ENCODE assay signal across 11 cellular contexts in the genomic region with DNA sequence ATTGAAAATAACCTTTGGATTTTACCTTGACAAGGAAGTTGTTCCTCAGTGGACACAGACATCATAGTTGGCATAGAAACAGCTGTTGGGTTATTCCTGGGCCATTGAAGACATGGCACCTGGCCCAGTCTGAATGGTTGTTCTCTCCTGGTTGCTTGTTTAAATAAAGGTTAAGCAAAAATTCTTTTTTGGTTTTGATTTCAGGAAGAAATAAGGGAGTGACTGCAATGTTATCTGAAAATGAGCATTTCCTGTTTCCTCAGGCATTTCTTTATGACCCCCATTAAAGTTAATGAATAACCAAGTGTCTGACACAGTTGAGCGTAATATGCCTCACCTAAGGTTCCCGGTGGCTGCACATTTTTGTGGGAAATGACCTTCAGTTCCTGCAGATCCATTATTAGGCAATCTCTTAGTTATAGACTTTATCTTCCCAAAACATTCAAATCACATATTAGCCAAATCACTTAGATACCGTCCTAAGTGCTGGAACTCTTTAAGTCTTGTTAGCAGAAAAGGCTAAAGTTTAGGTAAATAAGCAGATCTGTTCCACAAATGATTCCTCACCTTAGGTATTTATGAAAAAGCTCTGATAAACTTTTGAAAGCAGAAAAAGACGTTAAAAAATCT.
A peak's percentile ranks its signal among the peaks of the same experiment; 100 is the strongest.
DNase-seq lines count a peak whose midpoint lies in the region; ATAC-seq, FAIRE-seq and TF ChIP-seq lines count a peak whose summit lies in the region.
"Had no signal": no experiment of that assay in that cellular context is flagged by ENCODE, and none has a peak within 500 bp of the region (broad histone marks: within the 10 kb centered on the region; RNA-seq: fewer than 3 reads in every experiment).

No MANE protein-coding gene starts in this region.

- no peak overlapping the region for H2AFZ ChIP-seq in endothelial cell of umbilical vein (ENCODE audit: low read depth, low read length)
- no peak overlapping the region for H2AFZ ChIP-seq in neural progenitor cell (replicated peaks)

- intact Hi-C loops in endothelial cell of umbilical vein (cut with micrococcal nuclease) (loop anchor here (1.0 to 5.0 kb wide), 3 partner anchors 12 to 251 kb away; no protein-coding TSS in a partner anchor), psoas muscle (cut with DNase I) (no loop called here)

- H3K79me2 ChIP-seq in endothelial cell of umbilical vein (ENCODE audit: control insufficient read depth, insufficient read depth, low read length), result no peaks in the 10 kb centered on the region
- H3K79me2 ChIP-seq in neural progenitor cell (ENCODE audit: low read depth), result no peaks in the 10 kb centered on the region

- peaks cover 2% of the 10 kb centered on the region for H3K4me1 Mint-ChIP-seq in neural progenitor cell
- H3K4me1 Mint-ChIP-seq: activated naive CD8-positive, alpha-beta T cell treated with anti-CD3 and anti-CD28 coated beads, Interleukin-2, amount 50 U/mL, for 24 hours had no signal

- no peaks in the 10 kb centered on the region for H4K20me1 ChIP-seq in endothelial cell of umbilical vein (replicated peaks; ENCODE audit: control insufficient read depth, extremely low read depth, insufficient read depth, low read length)
- no peaks in the 10 kb centered on the region for H4K20me1 ChIP-seq in neural progenitor cell (ENCODE audit: low read depth)

- dilution Hi-C loops in endothelial cell of umbilical vein (cut with MboI; ENCODE audit: extremely low pct_ligation_motif_present, low sequenced_read_pairs), result no loop called here

- BruUV-seq in endothelial cell of umbilical vein (replicated peaks; lab: Mats Ljungman, UMichigan), result no TSS peak

- H3K36me3 Mint-ChIP-seq in neural progenitor cell, result peaks cover 4% of the 10 kb centered on the region

- peaks cover 24% of the 10 kb centered on the region for H3K9me3 Mint-ChIP-seq in neural progenitor cell

- POLR2A ChIA-PET in endothelial cell of umbilical vein (lab: Charles Lee), result no interaction called here

- FAIRE-seq in endothelial cell of umbilical vein (lab: Jason Lieb, UNC), result peak; percentile 78

- H3K4me3 Mint-ChIP-seq in neural progenitor cell, result no peak overlapping the region
- H3K4me3 Mint-ChIP-seq: activated naive CD8-positive, alpha-beta T cell treated with anti-CD3 and anti-CD28 coated beads, Interleukin-2, amount 50 U/mL, for 24 hours; CD8-positive, alpha-beta T cell; T-helper 2 cell treated with Interferon-gamma antibody and Interleukin-4, amounts not matched to agents 5 μg/mL and 100 μg/mL, for 36 hours had no signal

- no peak for ATAC-seq in psoas muscle
- no peak for ATAC-seq in SK-N-SH treated with all-trans-retinoic acid at 6 μM for 48 hours
- ATAC-seq: activated naive CD8-positive, alpha-beta T cell treated with anti-CD3 and anti-CD28 coated beads, Interleukin-2, amount 50 U/mL, for 24 hours; CD8-positive, alpha-beta T cell had no signal

- peaks cover 29% of the 10 kb centered on the region for H3K4me1 ChIP-seq in endothelial cell of umbilical vein (ENCODE audit: control insufficient read depth, extremely low read depth, insufficient read depth, low read length)
- H3K4me1 ChIP-seq in neural progenitor cell, result no peaks in the 10 kb centered on the region
- no peaks in the 10 kb centered on the region for H3K4me1 ChIP-seq in psoas muscle

- CTCF ChIA-PET in endothelial cell of umbilical vein (lab: Charles Lee), result interaction anchor here (0.8 to 3.2 kb wide), 4 partner anchors 10 to 648 kb away, joined by 3 to 15 read pairs (median 10); a partner anchor contains a TSS

- no peaks in the 10 kb centered on the region for H3F3A ChIP-seq in neural progenitor cell (ENCODE audit: low read depth)

- H3K4me3 ChIP-seq in endothelial cell of umbilical vein (replicated peaks in 1 of 3; ENCODE audit: insufficient read depth in 1 of 3, low read depth in 1 of 3, low read length in 3 of 3) (no peak overlapping the region), neural progenitor cell (no peak overlapping the region), psoas muscle (no peak overlapping the region)

- H3K27me3 Mint-ChIP-seq in neural progenitor cell (ENCODE audit: insufficient read depth, low read depth), result no peaks in the 10 kb centered on the region
- H3K27me3 Mint-ChIP-seq: activated naive CD8-positive, alpha-beta T cell treated with anti-CD3 and anti-CD28 coated beads, Interleukin-2, amount 50 U/mL, for 24 hours had no signal

- peak; percentile 92 for DNase-seq in DMS53 (lab: John Stamatoyannopoulos, UW)
- peak; percentile 72 for DNase-seq in NCI-H2196 treated with DMSO at 0.1 percent for 48 hours (lab: John Stamatoyannopoulos, UW; ENCODE audit: unreplicated experiment)
- peak; percentile 82 for DNase-seq in endothelial cell of umbilical vein (ENCODE audit: low read depth, low spot score)
- DNase-seq in myocyte (ENCODE audit: low read depth), result peak; percentile 18
- no peak for DNase-seq in neural progenitor cell (ENCODE audit: low spot score)
- DNase-seq in activated naive CD4-positive, alpha-beta T cell (lab: John Stamatoyannopoulos, UW), result no peak
- DNase-seq in psoas muscle, result no peak
- DNase-seq: activated naive CD8-positive, alpha-beta T cell treated with anti-CD3 and anti-CD28 coated beads, Interleukin-2, amount 50 U/mL, for 24 hours; CD8-positive, alpha-beta T cell had no signal

- no peaks in the 10 kb centered on the region for H3K9me1 ChIP-seq in endothelial cell of umbilical vein (replicated peaks; ENCODE audit: control insufficient read depth, extremely low read depth, insufficient read depth, low read length)

- no peak overlapping the region for H3K27ac Mint-ChIP-seq in neural progenitor cell
- H3K27ac Mint-ChIP-seq: activated naive CD8-positive, alpha-beta T cell treated with anti-CD3 and anti-CD28 coated beads, Interleukin-2, amount 50 U/mL, for 24 hours; CD8-positive, alpha-beta T cell; T-helper 2 cell treated with Interferon-gamma antibody and Interleukin-4, amounts not matched to agents 5 μg/mL and 100 μg/mL, for 36 hours had no signal

- no peak for TF ChIP-seq CTCF in endothelial cell of umbilical vein (IDR thresholded peaks at IDR 0.05; ENCODE audit: extremely low read depth in 1 of 2, insufficient read depth in 1 of 2, low read depth in 1 of 2, low read length in 2 of 2)
- TF ChIP-seq CTCF in neural progenitor cell (IDR thresholded peaks at IDR 0.05), result no peak
- no peak for TF ChIP-seq CTCF in psoas muscle (IDR thresholded peaks at IDR 0.05)

- H3K4me2 ChIP-seq in endothelial cell of umbilical vein (ENCODE audit: insufficient read depth, low read length), result peak overlapping the region; percentile 54
- H3K4me2 ChIP-seq in neural progenitor cell, result no peak overlapping the region

- H3K9me3 ChIP-seq in endothelial cell of umbilical vein (replicated peaks; ENCODE audit: control insufficient read depth, insufficient read depth, low read length) (no peaks in the 10 kb centered on the region), neural progenitor cell (ENCODE audit: low read depth) (peaks cover 5% of the 10 kb centered on the region), psoas muscle (no peaks in the 10 kb centered on the region)

- WGBS in psoas muscle, 3 donors, result 63 to 67% (median 64%) methylated on average over 4 of the region's 4 CpGs

- TF ChIP-seq POLR2A in endothelial cell of umbilical vein (IDR thresholded peaks at IDR 0.05; ENCODE audit: low read depth, low read length), result peak; percentile 29

- H3K27ac ChIP-seq in endothelial cell of umbilical vein (ENCODE audit: insufficient read depth, low read depth, low read length), result peak overlapping the region; percentile 79
- no peak overlapping the region for H3K27ac ChIP-seq in neural progenitor cell
- H3K27ac ChIP-seq in psoas muscle, result no peak overlapping the region

- H3K9ac ChIP-seq in endothelial cell of umbilical vein (replicated peaks; ENCODE audit: extremely low read depth, insufficient read depth, low read length), result peak overlapping the region; percentile 37
- no peak overlapping the region for H3K9ac ChIP-seq in neural progenitor cell

- H3K27me3 ChIP-seq in endothelial cell of umbilical vein (ENCODE audit: control insufficient read depth in 2 of 2, insufficient read depth in 2 of 2, low read length in 2 of 2), result no peaks in the 10 kb centered on the region
- no peaks in the 10 kb centered on the region for H3K27me3 ChIP-seq in neural progenitor cell
- H3K27me3 ChIP-seq in psoas muscle (ENCODE audit: insufficient read depth in 3 of 3, low read length in 2 of 3), result no peaks in the 10 kb centered on the region

- H3K36me3 ChIP-seq in endothelial cell of umbilical vein (ENCODE audit: control insufficient read depth in 2 of 2, extremely low read depth in 1 of 2, insufficient read depth in 2 of 2, low read length in 2 of 2) (no peaks in the 10 kb centered on the region), neural progenitor cell (no peaks in the 10 kb centered on the region), psoas muscle (ENCODE audit: insufficient read depth in 1 of 2, low read depth in 1 of 2) (no peaks in the 10 kb centered on the region)

TF ChIP-seq in endothelial cell of umbilical vein, 7 proteins besides CTCF, POLR2A, EP300 and RAD21 (continues in another document):
- TF ChIP-seq, protein P1, sequence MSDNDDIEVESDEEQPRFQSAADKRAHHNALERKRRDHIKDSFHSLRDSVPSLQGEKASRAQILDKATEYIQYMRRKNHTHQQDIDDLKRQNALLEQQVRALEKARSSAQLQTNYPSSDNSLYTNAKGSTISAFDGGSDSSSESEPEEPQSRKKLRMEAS (IDR thresholded peaks at IDR 0.05; ENCODE audit: insufficient read depth, insufficient read length), result no peak
- TF ChIP-seq POLR2AphosphoS5 (IDR thresholded peaks at IDR 0.05; ENCODE audit: insufficient read depth, low read depth, low read length) (peak; percentile 67), GATA2 (IDR thresholded peaks at IDR 0.05; ENCODE audit: insufficient read depth, insufficient read length, low read depth, low read length) (peak; percentile 95), FOS (IDR thresholded peaks at IDR 0.05; ENCODE audit: borderline replicate concordance, insufficient read depth, low read length) (peak; percentile 28), MYC (IDR thresholded peaks at IDR 0.05; ENCODE audit: low read depth, low read length) (no peak), EZH2 (IDR thresholded peaks at IDR 0.05; ENCODE audit: borderline replicate concordance, low read depth, low read length, severe bottlenecking) (no peak)

TF ChIP-seq in SK-N-SH treated with all-trans-retinoic acid at 6 μM for 48 hours, 23 proteins besides CTCF, POLR2A, EP300 and RAD21 (continues in another document):
- no peak for TF ChIP-seq ZNF8 (CRISPR knock-in tag; IDR thresholded peaks at IDR 0.05)

Comparison
In these comparisons a context has a peak if more than half of its experiments do, and no peak if none do; other contexts are left out.
1. DNase-seq: peak in DMS53 (single experiment), NCI-H2196 treated with DMSO at 0.1 percent for 48 hours (single experiment), endothelial cell of umbilical vein (single experiment) and myocyte (single experiment); none in neural progenitor cell (single experiment), activated naive CD4-positive, alpha-beta T cell (0 of 4) and psoas muscle (0 of 2).